9 cellular contexts compared by ENCODE assay signal in the genomic region with DNA sequence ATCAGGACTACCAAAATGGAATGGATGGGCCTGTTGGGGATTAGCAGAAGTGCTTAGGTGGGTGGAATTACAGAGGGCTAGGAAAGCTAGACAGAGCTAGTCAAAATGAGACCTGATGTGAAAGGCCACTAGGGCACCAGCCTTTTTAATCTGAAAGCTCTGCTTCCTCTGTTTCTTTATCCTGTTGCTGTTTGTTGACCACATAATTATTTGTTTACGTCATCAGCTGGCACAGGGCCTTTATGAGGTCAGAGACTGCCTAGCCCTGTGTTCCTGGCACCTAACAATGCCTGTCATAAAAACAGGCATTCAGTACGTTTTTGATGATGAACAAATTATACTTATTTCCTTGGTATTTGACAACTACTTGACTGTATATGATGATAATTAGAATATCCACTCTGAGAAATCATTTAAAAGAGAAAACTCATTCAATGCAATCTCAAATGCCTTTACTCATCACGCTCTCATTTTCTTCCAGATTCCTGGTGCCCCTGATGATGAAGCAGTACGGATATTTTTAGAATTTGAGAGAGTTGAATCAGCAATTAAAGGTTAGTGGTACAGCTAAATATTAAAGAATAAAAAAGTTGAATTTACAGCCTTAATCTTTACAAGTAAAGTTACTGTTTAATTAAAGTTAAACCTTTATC. TPM values are rescaled to one million over a fixed set of nuclear protein-coding genes. Genes with fewer than 3 reads are reported as not detected.
DNase-seq lines count a peak whose midpoint lies in the region; ATAC-seq and TF ChIP-seq lines count a peak whose summit lies in the region.
"Had no signal": no experiment of that assay in that cellular context is flagged by ENCODE, and none has a peak within 500 bp of the region (broad histone marks: within the 10 kb centered on the region; RNA-seq: fewer than 3 reads in every experiment).

No MANE protein-coding gene starts in this region.

- H3K4me3 Mint-ChIP-seq in memory B cell = no peak overlapping the region

- H3K27ac Mint-ChIP-seq in memory B cell = peak overlapping the region; percentile 19

- ATAC-seq in memory B cell (ENCODE audit: low read depth) = no peak

- H3K4me3 ChIP-seq in BE2C (ENCODE audit: low read depth, low read length) = no peak overlapping the region
- H3K4me3 ChIP-seq: cardiac muscle cell had no signal

- no peak for TF ChIP-seq EP300 in Ishikawa (IDR thresholded peaks at IDR 0.05; ENCODE audit: borderline replicate concordance)

- no peaks in the 10 kb centered on the region for H3K27me3 ChIP-seq in BE2C
- H3K27me3 ChIP-seq: cardiac muscle cell had no signal

- H3K9me3 ChIP-seq in BE2C = no peaks in the 10 kb centered on the region

- DNase-seq in AG20443 (ENCODE audit: low spot score) = peak; percentile 83
- peak in 22 of 61 donors; percentile 6 to 59 (median 32) for DNase-seq in caudate nucleus (lab: John Stamatoyannopoulos, UW)
- DNase-seq in memory B cell (ENCODE audit: low spot score in 2 of 2) = no peak
- no peak for DNase-seq in NCI-H1105 treated with DMSO at 0.1 percent for 48 hours (lab: John Stamatoyannopoulos, UW)
- DNase-seq in activated CD4-positive, CD25-positive, alpha-beta regulatory T cell (lab: John Stamatoyannopoulos, UW) = no peak
- DNase-seq in CD1c-positive myeloid dendritic cell (ENCODE audit: extremely low spot score) = no peak
- DNase-seq in BE2C = no peak

- TF ChIP-seq RAD21 in Ishikawa (IDR thresholded peaks at IDR 0.05; ENCODE audit: low read depth) = no peak

- peak overlapping the region; percentile 33 for H3K27ac ChIP-seq in caudate nucleus (ENCODE audit: low read depth, low read length)

- no peaks in the 10 kb centered on the region for H3K4me1 Mint-ChIP-seq in memory B cell

- no peaks in the 10 kb centered on the region for H3K27me3 Mint-ChIP-seq in memory B cell

- H3K9me3 Mint-ChIP-seq in memory B cell = no peaks in the 10 kb centered on the region

- peaks cover 32% of the 10 kb centered on the region for H3K36me3 Mint-ChIP-seq in memory B cell

- no peak for TF ChIP-seq CTCF in BE2C (IDR thresholded peaks at IDR 0.05; ENCODE audit: low read depth, low read length)

- H3K4me1 ChIP-seq in BE2C = no peaks in the 10 kb centered on the region

- peaks cover 62% of the 10 kb centered on the region for H3K36me3 ChIP-seq in BE2C

TF ChIP-seq in Ishikawa, 13 proteins besides CTCF, POLR2A, EP300 and RAD21:
- TF ChIP-seq NFIC (IDR thresholded peaks at IDR 0.05) (0 out of 2 replicates have a peak, but pooled peaks have one; percentile 22), EGR1 (IDR thresholded peaks at IDR 0.05) (no peak)

RNA-seq across cellular contexts. Expression of a gene that starts 26.1 kb away (rescaled TPM):
- 128 TPM for polyA plus RNA-seq in BE2C (2012; ENCODE audit: insufficient read depth, insufficient read length, low read depth)

RNA-seq across cellular contexts. Expression of a gene that starts 52.7 kb away (rescaled TPM):
- not detected for polyA plus RNA-seq in BE2C (2012; ENCODE audit: insufficient read depth, insufficient read length, low read depth)
- polyA plus RNA-seq: cardiac muscle cell had no signal
